In genomic region chr4:69367664-69368063, GRCh38 we compare ENCODE assay signal across 8 cellular contexts.
DNase-seq lines count a peak whose midpoint lies in the region; ATAC-seq, FAIRE-seq and TF ChIP-seq lines count a peak whose summit lies in the region.
"Not testable (repeated sequence)": the region's sequence is repeated elsewhere in the genome, so short reads cannot be mapped to it uniquely, and the experiment has no call there.

No MANE protein-coding gene starts in this region.

- not testable (repeated sequence) for DNase-seq in D721Med (ENCODE audit: insufficient read length, low spot score); left lobe of liver (ENCODE audit: low spot score)
- DNase-seq in NCI-H82 (lab: John Stamatoyannopoulos, UW) = peak; percentile 18
- DNase-seq in amniotic epithelial cell (ENCODE audit: low read depth) = peak; percentile 3
- peak; percentile 20 for DNase-seq in retinal pigment epithelial cell (ENCODE audit: low read depth)
- peak; percentile 79 for DNase-seq in small intestine

- FAIRE-seq in D721Med (lab: Jason Lieb, UNC) (peak; percentile 91), colon (lab: Jason Lieb, UNC) (peak; percentile 55)
- FAIRE-seq in small intestine (lab: Jason Lieb, UNC) = not testable (repeated sequence)

- H3K9ac ChIP-seq in liver (ENCODE audit: low read depth in 1 of 2, low read length in 2 of 2) = not testable (repeated sequence)

- H3K4me3 ChIP-seq in liver (ENCODE audit: low read depth in 1 of 3, low read length in 3 of 3); retinal pigment epithelial cell (ENCODE audit: low read length); small intestine (ENCODE audit: low read depth in 1 of 2, low read length in 2 of 2): not testable (repeated sequence)

- ATAC-seq in left lobe of liver = peak; percentile 47

- not testable (repeated sequence) for H3K36me3 ChIP-seq in liver (ENCODE audit: control insufficient read depth in 4 of 4, insufficient read depth in 3 of 4, low read depth in 1 of 4, low read length in 3 of 4); small intestine (ENCODE audit: control insufficient read depth in 2 of 2, insufficient read depth in 2 of 2, low read length in 2 of 2)

- not testable (repeated sequence) for TF ChIP-seq RAD21 in liver (IDR thresholded peaks at IDR 0.05)

- 61% methylated on average over 2 of the region's 2 CpGs for WGBS in liver
- 41 to 70% (median 45%) methylated on average over 1 to 2 of the region's 2 CpGs for WGBS in small intestine, 3 donors

- TF ChIP-seq CTCF in D721Med (IDR thresholded peaks at IDR 0.05; ENCODE audit: insufficient read depth, missing control alignments); liver (IDR thresholded peaks at IDR 0.05; ENCODE audit: low read depth, low read length, missing input control); retinal pigment epithelial cell (conservative IDR thresholded peaks at IDR 0.05; ENCODE audit: low read depth, low read length): not testable (repeated sequence)

- not testable (repeated sequence) for H3K9me3 ChIP-seq in liver (ENCODE audit: control insufficient read depth in 4 of 4, low read length in 3 of 4); small intestine (ENCODE audit: control insufficient read depth, low read depth)

- not testable (repeated sequence) for H3K27ac ChIP-seq in liver (ENCODE audit: low read depth in 1 of 2, low read length in 2 of 2); small intestine (ENCODE audit: low read depth in 1 of 2, low read length in 1 of 2)

- H3K4me1 ChIP-seq in liver (ENCODE audit: control insufficient read depth in 4 of 4, insufficient read depth in 4 of 4, low read length in 3 of 4); small intestine (ENCODE audit: control insufficient read depth in 2 of 2, insufficient read depth in 1 of 2, low read depth in 1 of 2, low read length in 1 of 2): not testable (repeated sequence)

- not testable (repeated sequence) for H3K27me3 ChIP-seq in liver (ENCODE audit: control insufficient read depth in 4 of 4, insufficient read depth in 4 of 4, low read length in 3 of 4); small intestine (ENCODE audit: control insufficient read depth in 2 of 2, insufficient read depth in 2 of 2, low read length in 2 of 2)

TF ChIP-seq in liver, 16 proteins besides CTCF, POLR2A, EP300 and RAD21:
- TF ChIP-seq HNF4A (conservative IDR thresholded peaks at IDR 0.05) = peak; percentile 25 to 35
